ENCODE assay signal across 1 cellular context in the genomic region with DNA sequence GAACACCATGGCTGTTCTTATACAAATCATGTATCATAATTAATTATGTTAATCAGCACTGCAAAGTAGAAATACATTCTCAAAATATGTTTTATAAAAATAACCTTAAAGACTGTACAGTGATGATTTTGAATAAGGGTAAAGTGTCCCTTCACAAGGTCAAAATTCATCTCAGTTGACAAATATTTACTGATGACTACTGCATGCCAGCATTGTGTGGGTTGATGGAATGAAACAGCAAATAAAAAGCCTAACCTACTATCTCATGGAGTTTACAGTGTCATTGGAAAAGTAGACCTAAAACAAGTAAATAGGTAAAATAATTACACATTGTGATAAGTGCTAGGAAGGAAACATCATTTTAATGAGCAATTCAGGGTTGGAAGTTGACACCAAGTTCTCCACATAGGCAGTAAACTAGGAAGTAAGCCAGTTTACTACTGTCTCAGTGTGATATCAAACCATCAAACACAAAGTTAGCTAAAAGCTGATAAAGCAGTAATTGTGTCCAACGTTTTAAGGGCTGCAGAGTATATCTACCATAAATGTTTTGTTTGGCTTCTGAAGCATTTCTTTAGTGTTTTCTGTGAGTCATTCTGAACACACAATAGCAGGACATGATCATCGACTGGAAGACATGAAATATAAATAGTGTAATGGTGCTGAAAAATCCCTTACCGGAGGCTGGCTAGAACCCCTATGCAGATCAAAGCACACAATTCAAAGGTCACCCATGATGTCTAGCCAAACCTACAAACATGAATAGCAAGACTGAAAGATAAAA.
A peak's percentile ranks its signal among the peaks of the same experiment; 100 is the strongest.
TF ChIP-seq lines count a peak whose summit lies in the region.

No MANE protein-coding gene starts in this region.

TF ChIP-seq in HepG2, 621 proteins besides CTCF, POLR2A, EP300 and RAD21 (continued from another document and continues in another):
- TF ChIP-seq, protein P1, sequence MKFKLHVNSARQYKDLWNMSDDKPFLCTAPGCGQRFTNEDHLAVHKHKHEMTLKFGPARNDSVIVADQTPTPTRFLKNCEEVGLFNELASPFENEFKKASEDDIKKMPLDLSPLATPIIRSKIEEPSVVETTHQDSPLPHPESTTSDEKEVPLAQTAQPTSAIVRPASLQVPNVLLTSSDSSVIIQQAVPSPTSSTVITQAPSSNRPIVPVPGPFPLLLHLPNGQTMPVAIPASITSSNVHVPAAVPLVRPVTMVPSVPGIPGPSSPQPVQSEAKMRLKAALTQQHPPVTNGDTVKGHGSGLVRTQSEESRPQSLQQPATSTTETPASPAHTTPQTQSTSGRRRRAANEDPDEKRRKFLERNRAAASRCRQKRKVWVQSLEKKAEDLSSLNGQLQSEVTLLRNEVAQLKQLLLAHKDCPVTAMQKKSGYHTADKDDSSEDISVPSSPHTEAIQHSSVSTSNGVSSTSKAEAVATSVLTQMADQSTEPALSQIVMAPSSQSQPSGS (CRISPR knock-in tag; IDR thresholded peaks at IDR 0.05): no peak
- TF ChIP-seq PLRG1 (conservative IDR thresholded peaks at IDR 0.05) (no peak), THAP11 (CRISPR knock-in tag; IDR thresholded peaks at IDR 0.05) (no peak), HNF4A (CRISPR knock-in tag; IDR thresholded peaks at IDR 0.05) (peak; percentile 62), RBM22 (optimal IDR thresholded peaks at IDR 0.05; ENCODE audit: low read length) (no peak), HMGA1 (CRISPR knock-in tag; conservative IDR thresholded peaks at IDR 0.05) (no peak), ZNF570 (CRISPR knock-in tag; IDR thresholded peaks at IDR 0.05; ENCODE audit: borderline replicate concordance) (no peak), PRPF4 (IDR thresholded peaks at IDR 0.05; ENCODE audit: low read depth, low read length, poor library complexity, severe bottlenecking) (no peak), ZNF446 (CRISPR knock-in tag; IDR thresholded peaks at IDR 0.05) (no peak), PHF20 (CRISPR knock-in tag; IDR thresholded peaks at IDR 0.05) (no peak), ZNF781 (CRISPR knock-in tag; IDR thresholded peaks at IDR 0.05; ENCODE audit: borderline replicate concordance, not compliant biosample characterization) (no peak), ZNF563 (CRISPR knock-in tag; IDR thresholded peaks at IDR 0.05) (no peak), ZNF343 (CRISPR knock-in tag; IDR thresholded peaks at IDR 0.05) (no peak), XBP1 (CRISPR knock-in tag; IDR thresholded peaks at IDR 0.05) (no peak), ZFP82 (CRISPR knock-in tag; IDR thresholded peaks at IDR 0.05; ENCODE audit: borderline replicate concordance) (no peak), FOXJ3 (CRISPR knock-in tag; IDR thresholded peaks at IDR 0.05; ENCODE audit: borderline replicate concordance) (peak; percentile 59; the same call in 1 of the 2 replicates), ZNF510 (CRISPR knock-in tag; IDR thresholded peaks at IDR 0.05; ENCODE audit: low read depth) (no peak), ZNF761 (CRISPR knock-in tag; conservative IDR thresholded peaks at IDR 0.05) (no peak), NR1H2 (CRISPR knock-in tag; IDR thresholded peaks at IDR 0.05; ENCODE audit: borderline replicate concordance, low read depth) (no peak), MBNL3 (CRISPR knock-in tag; conservative IDR thresholded peaks at IDR 0.05) (no peak), WIZ (CRISPR knock-in tag; IDR thresholded peaks at IDR 0.05) (no peak), ZSCAN20 (CRISPR knock-in tag; IDR thresholded peaks at IDR 0.05; ENCODE audit: borderline replicate concordance) (no peak), NR2F1 (CRISPR knock-in tag; IDR thresholded peaks at IDR 0.05) (0 out of 4 replicates have a peak, but pooled peaks of 1 of the 2 experiments have one; percentile 21), GATA4 (IDR thresholded peaks at IDR 0.05; ENCODE audit: borderline replicate concordance, low read depth) (peak; percentile 70; the same call in 1 of the 2 replicates), CCDC6 (CRISPR knock-in tag; IDR thresholded peaks at IDR 0.05) (no peak), ZNF598 (CRISPR knock-in tag; IDR thresholded peaks at IDR 0.05; ENCODE audit: borderline replicate concordance) (no peak), STAT5B (CRISPR knock-in tag; IDR thresholded peaks at IDR 0.05) (no peak), TAF15 (IDR thresholded peaks at IDR 0.05; ENCODE audit: low read depth, low read length, poor library complexity, severe bottlenecking) (no peak), YEATS4 (CRISPR knock-in tag; IDR thresholded peaks at IDR 0.05; ENCODE audit: borderline replicate concordance) (0 out of 2 replicates have a peak, but pooled peaks have one; percentile 27), SYNCRIP (IDR thresholded peaks at IDR 0.05; ENCODE audit: insufficient read depth, low read depth, low read length) (no peak), ZNF746 (CRISPR knock-in tag; IDR thresholded peaks at IDR 0.05) (no peak), NR2F6 (IDR thresholded peaks at IDR 0.05) (peak; percentile 63; the same call in 1 of the 2 replicates), NR2F6 (CRISPR knock-in tag; IDR thresholded peaks at IDR 0.05) (peak; percentile 33; the same call in 1 of the 2 replicates), ZNF121 (CRISPR knock-in tag; IDR thresholded peaks at IDR 0.05) (no peak)
- TF ChIP-seq, protein P2, sequence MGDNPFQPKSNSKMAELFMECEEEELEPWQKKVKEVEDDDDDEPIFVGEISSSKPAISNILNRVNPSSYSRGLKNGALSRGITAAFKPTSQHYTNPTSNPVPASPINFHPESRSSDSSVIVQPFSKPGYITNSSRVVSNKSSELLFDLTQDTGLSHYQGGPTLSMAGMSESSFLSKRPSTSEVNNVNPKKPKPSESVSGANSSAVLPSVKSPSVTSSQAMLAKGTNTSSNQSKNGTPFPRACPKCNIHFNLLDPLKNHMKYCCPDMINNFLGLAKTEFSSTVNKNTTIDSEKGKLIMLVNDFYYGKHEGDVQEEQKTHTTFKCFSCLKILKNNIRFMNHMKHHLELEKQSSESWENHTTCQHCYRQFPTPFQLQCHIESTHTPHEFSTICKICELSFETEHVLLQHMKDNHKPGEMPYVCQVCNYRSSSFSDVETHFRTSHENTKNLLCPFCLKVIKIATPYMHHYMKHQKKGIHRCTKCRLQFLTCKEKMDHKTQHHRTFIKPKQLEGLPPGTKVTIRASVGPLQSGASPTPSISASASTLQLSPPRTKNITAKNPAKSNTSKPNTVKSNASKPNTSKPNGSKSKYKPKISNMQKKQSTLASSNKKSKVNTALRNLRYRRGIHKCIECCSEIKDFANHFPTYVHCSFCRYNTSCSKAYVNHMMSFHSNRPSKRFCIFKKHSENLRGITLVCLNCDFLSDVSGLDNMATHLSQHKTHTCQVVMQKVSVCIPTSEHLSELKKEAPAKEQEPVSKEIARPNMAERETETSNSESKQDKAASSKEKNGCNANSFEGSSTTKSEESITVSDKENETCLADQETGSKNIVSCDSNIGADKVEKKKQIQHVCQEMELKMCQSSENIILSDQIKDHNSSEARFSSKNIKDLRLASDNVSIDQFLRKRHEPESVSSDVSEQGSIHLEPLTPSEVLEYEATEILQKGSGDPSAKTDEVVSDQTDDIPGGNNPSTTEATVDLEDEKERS (CRISPR knock-in tag; IDR thresholded peaks at IDR 0.05): no peak
- TF ChIP-seq, protein P3, sequence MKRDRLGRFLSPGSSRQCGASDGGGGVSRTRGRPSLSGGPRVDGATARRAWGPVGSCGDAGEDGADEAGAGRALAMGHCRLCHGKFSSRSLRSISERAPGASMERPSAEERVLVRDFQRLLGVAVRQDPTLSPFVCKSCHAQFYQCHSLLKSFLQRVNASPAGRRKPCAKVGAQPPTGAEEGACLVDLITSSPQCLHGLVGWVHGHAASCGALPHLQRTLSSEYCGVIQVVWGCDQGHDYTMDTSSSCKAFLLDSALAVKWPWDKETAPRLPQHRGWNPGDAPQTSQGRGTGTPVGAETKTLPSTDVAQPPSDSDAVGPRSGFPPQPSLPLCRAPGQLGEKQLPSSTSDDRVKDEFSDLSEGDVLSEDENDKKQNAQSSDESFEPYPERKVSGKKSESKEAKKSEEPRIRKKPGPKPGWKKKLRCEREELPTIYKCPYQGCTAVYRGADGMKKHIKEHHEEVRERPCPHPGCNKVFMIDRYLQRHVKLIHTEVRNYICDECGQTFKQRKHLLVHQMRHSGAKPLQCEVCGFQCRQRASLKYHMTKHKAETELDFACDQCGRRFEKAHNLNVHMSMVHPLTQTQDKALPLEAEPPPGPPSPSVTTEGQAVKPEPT (CRISPR knock-in tag; IDR thresholded peaks at IDR 0.05; ENCODE audit: low read depth): no peak
- TF ChIP-seq, protein P4, sequence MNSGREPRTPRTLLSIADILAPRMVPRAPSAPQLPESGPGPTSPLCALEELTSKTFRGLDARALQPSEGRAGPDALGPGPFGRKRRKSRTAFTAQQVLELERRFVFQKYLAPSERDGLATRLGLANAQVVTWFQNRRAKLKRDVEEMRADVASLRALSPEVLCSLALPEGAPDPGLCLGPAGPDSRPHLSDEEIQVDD (CRISPR knock-in tag; IDR thresholded peaks at IDR 0.05; ENCODE audit: borderline replicate concordance): no peak
- TF ChIP-seq, protein P5, sequence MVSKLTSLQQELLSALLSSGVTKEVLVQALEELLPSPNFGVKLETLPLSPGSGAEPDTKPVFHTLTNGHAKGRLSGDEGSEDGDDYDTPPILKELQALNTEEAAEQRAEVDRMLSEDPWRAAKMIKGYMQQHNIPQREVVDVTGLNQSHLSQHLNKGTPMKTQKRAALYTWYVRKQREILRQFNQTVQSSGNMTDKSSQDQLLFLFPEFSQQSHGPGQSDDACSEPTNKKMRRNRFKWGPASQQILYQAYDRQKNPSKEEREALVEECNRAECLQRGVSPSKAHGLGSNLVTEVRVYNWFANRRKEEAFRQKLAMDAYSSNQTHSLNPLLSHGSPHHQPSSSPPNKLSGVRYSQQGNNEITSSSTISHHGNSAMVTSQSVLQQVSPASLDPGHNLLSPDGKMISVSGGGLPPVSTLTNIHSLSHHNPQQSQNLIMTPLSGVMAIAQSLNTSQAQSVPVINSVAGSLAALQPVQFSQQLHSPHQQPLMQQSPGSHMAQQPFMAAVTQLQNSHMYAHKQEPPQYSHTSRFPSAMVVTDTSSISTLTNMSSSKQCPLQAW (CRISPR knock-in tag; IDR thresholded peaks at IDR 0.05): no peak
- TF ChIP-seq, protein P6, sequence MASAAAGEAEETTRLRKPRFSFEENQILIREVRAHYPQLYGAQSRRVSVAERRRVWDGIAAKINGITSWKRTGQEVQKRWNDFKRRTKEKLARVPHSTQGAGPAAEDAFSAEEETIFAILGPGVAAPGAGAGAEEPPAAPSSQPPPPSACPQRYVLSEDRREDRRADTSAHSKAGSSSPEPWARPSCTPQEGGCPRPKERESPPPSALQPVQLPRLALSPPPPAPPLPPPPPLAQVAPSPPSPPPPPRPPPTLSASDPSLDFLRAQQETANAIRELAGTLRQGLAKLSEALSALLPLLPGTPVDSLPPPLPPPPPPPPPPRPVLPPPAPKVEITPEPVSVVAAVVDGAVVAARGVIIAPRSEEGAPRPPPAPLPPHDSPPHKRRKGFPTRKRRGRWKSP (CRISPR knock-in tag; IDR thresholded peaks at IDR 0.05): no peak
- TF ChIP-seq, protein P7, sequence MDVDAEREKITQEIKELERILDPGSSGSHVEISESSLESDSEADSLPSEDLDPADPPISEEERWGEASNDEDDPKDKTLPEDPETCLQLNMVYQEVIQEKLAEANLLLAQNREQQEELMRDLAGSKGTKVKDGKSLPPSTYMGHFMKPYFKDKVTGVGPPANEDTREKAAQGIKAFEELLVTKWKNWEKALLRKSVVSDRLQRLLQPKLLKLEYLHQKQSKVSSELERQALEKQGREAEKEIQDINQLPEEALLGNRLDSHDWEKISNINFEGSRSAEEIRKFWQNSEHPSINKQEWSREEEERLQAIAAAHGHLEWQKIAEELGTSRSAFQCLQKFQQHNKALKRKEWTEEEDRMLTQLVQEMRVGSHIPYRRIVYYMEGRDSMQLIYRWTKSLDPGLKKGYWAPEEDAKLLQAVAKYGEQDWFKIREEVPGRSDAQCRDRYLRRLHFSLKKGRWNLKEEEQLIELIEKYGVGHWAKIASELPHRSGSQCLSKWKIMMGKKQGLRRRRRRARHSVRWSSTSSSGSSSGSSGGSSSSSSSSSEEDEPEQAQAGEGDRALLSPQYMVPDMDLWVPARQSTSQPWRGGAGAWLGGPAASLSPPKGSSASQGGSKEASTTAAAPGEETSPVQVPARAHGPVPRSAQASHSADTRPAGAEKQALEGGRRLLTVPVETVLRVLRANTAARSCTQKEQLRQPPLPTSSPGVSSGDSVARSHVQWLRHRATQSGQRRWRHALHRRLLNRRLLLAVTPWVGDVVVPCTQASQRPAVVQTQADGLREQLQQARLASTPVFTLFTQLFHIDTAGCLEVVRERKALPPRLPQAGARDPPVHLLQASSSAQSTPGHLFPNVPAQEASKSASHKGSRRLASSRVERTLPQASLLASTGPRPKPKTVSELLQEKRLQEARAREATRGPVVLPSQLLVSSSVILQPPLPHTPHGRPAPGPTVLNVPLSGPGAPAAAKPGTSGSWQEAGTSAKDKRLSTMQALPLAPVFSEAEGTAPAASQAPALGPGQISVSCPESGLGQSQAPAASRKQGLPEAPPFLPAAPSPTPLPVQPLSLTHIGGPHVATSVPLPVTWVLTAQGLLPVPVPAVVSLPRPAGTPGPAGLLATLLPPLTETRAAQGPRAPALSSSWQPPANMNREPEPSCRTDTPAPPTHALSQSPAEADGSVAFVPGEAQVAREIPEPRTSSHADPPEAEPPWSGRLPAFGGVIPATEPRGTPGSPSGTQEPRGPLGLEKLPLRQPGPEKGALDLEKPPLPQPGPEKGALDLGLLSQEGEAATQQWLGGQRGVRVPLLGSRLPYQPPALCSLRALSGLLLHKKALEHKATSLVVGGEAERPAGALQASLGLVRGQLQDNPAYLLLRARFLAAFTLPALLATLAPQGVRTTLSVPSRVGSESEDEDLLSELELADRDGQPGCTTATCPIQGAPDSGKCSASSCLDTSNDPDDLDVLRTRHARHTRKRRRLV (CRISPR knock-in tag; IDR thresholded peaks at IDR 0.05): no peak
- TF ChIP-seq, protein P8, sequence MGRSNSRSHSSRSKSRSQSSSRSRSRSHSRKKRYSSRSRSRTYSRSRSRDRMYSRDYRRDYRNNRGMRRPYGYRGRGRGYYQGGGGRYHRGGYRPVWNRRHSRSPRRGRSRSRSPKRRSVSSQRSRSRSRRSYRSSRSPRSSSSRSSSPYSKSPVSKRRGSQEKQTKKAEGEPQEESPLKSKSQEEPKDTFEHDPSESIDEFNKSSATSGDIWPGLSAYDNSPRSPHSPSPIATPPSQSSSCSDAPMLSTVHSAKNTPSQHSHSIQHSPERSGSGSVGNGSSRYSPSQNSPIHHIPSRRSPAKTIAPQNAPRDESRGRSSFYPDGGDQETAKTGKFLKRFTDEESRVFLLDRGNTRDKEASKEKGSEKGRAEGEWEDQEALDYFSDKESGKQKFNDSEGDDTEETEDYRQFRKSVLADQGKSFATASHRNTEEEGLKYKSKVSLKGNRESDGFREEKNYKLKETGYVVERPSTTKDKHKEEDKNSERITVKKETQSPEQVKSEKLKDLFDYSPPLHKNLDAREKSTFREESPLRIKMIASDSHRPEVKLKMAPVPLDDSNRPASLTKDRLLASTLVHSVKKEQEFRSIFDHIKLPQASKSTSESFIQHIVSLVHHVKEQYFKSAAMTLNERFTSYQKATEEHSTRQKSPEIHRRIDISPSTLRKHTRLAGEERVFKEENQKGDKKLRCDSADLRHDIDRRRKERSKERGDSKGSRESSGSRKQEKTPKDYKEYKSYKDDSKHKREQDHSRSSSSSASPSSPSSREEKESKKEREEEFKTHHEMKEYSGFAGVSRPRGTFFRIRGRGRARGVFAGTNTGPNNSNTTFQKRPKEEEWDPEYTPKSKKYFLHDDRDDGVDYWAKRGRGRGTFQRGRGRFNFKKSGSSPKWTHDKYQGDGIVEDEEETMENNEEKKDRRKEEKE (IDR thresholded peaks at IDR 0.05): no peak
- TF ChIP-seq, protein P9, sequence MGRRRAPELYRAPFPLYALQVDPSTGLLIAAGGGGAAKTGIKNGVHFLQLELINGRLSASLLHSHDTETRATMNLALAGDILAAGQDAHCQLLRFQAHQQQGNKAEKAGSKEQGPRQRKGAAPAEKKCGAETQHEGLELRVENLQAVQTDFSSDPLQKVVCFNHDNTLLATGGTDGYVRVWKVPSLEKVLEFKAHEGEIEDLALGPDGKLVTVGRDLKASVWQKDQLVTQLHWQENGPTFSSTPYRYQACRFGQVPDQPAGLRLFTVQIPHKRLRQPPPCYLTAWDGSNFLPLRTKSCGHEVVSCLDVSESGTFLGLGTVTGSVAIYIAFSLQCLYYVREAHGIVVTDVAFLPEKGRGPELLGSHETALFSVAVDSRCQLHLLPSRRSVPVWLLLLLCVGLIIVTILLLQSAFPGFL (CRISPR knock-in tag; IDR thresholded peaks at IDR 0.05): no peak
